Comparison of ENCODE assay signal across 16 cellular contexts in genomic region chr1:204087893-204088528, GRCh38. TPM values are rescaled to one million over a fixed set of nuclear protein-coding genes. Genes with fewer than 3 reads are reported as not detected.
A peak's percentile ranks its signal among the peaks of the same experiment; 100 is the strongest.
DNase-seq lines count a peak whose midpoint lies in the region; TF ChIP-seq lines count a peak whose summit lies in the region.
"Had no signal": no experiment of that assay in that cellular context is flagged by ENCODE, and none has a peak within 500 bp of the region (broad histone marks: within the 10 kb centered on the region; RNA-seq: fewer than 3 reads in every experiment).

No MANE protein-coding gene starts in this region.

- peak overlapping the region; percentile 50 for H3K4me3 ChIP-seq in coronary artery
- H3K4me3 ChIP-seq in subcutaneous abdominal adipose tissue (ENCODE audit: low read depth in 1 of 5, low read length in 5 of 5) = peak overlapping the region in 3 of 5 donors; percentile 1 to 19 (median 6)
- no peak overlapping the region for H3K4me3 ChIP-seq in BE2C (ENCODE audit: low read depth, low read length)
- H3K4me3 ChIP-seq: SJSA1 had no signal

- no peaks in the 10 kb centered on the region for H3K27me3 Mint-ChIP-seq in glutamatergic neuron (ENCODE audit: unreplicated experiment)
- H3K27me3 Mint-ChIP-seq: IgD-negative memory B cell had no signal

- no peak overlapping the region for H3K27ac Mint-ChIP-seq in glutamatergic neuron (ENCODE audit: unreplicated experiment)
- H3K27ac Mint-ChIP-seq: CD8-positive, alpha-beta T cell; IgD-negative memory B cell had no signal

- no peak overlapping the region for H3K4me3 Mint-ChIP-seq in glutamatergic neuron (ENCODE audit: unreplicated experiment)
- H3K4me3 Mint-ChIP-seq: CD8-positive, alpha-beta T cell; IgD-negative memory B cell; naive thymus-derived CD4-positive, alpha-beta T cell had no signal

- DNase-seq in NCI-H1092 treated with DMSO at 0.1 percent for 48 hours (lab: John Stamatoyannopoulos, UW) (peak; percentile 38), coronary artery (ENCODE audit: low spot score) (no peak), midbrain (lab: John Stamatoyannopoulos, UW) (peak; percentile 43), BE2C (no peak), glutamatergic neuron (no peak)
- no peak for DNase-seq in activated CD8-positive, alpha-beta memory T cell treated with anti-CD3 and anti-CD28 coated beads for 24 hours
- DNase-seq in activated CD4-positive, CD25-positive, alpha-beta regulatory T cell (lab: John Stamatoyannopoulos, UW) = no peak
- DNase-seq: activated CD4-positive, alpha-beta T cell treated with anti-CD3 and anti-CD28 coated beads, Interleukin-2, amount 50 U/mL, for 4 hours; CD8-positive, alpha-beta T cell; hippocampal formation; naive thymus-derived CD4-positive, alpha-beta T cell; stimulated activated CD4-positive, alpha-beta T cell treated with anti-CD3 and anti-CD28 coated beads, Interleukin-2, amount 100 ng/mL, for 24 hours had no signal

- peaks cover 7% of the 10 kb centered on the region for H3K4me1 Mint-ChIP-seq in glutamatergic neuron (ENCODE audit: low read depth, unreplicated experiment)
- H3K4me1 Mint-ChIP-seq: IgD-negative memory B cell had no signal

- H3K9me3 ChIP-seq in subcutaneous abdominal adipose tissue (ENCODE audit: control insufficient read depth in 5 of 5, low read length in 5 of 5) = no peaks in the 10 kb centered on the region
- no peaks in the 10 kb centered on the region for H3K9me3 ChIP-seq in BE2C
- H3K9me3 ChIP-seq: SJSA1 had no signal

- H3K9me3 Mint-ChIP-seq in glutamatergic neuron (ENCODE audit: unreplicated experiment) = peaks cover 5% of the 10 kb centered on the region
- H3K9me3 Mint-ChIP-seq: activated naive CD4-positive, alpha-beta T cell treated with anti-CD3 and anti-CD28 coated beads, Interleukin-2, amount 50 U/mL, for 72 hours; CD8-positive, alpha-beta T cell; IgD-negative memory B cell; naive thymus-derived CD4-positive, alpha-beta T cell had no signal

- H3K9ac ChIP-seq in subcutaneous abdominal adipose tissue (ENCODE audit: low read length in 5 of 5) = peak overlapping the region in 3 of 5 donors; percentile 4 to 54 (median 40)

- H3K36me3 ChIP-seq in subcutaneous abdominal adipose tissue (ENCODE audit: control insufficient read depth in 5 of 5, insufficient read depth in 5 of 5, low read length in 5 of 5) = no peaks in the 10 kb centered on the region
- no peaks in the 10 kb centered on the region for H3K36me3 ChIP-seq in BE2C
- H3K36me3 ChIP-seq: SJSA1 had no signal

- no peaks in the 10 kb centered on the region for H3K36me3 Mint-ChIP-seq in glutamatergic neuron (ENCODE audit: unreplicated experiment)
- H3K36me3 Mint-ChIP-seq: activated naive CD4-positive, alpha-beta T cell treated with anti-CD3 and anti-CD28 coated beads, Interleukin-2, amount 50 U/mL, for 72 hours; CD8-positive, alpha-beta T cell; IgD-negative memory B cell; naive thymus-derived CD4-positive, alpha-beta T cell had no signal

- peaks cover 24 to 78% (median 48%) of the 10 kb centered on the region in 5 donors for H3K4me1 ChIP-seq in subcutaneous abdominal adipose tissue (ENCODE audit: control insufficient read depth in 5 of 5, insufficient read depth in 5 of 5, low read length in 5 of 5)
- no peaks in the 10 kb centered on the region for H3K4me1 ChIP-seq in BE2C

- TF ChIP-seq CTCF in coronary artery (IDR thresholded peaks at IDR 0.05) (no peak), BE2C (IDR thresholded peaks at IDR 0.05; ENCODE audit: low read depth, low read length) (no peak), glutamatergic neuron (IDR thresholded peaks at IDR 0.05; ENCODE audit: partially characterized antibody, unreplicated experiment) (no peak)

- H3K27me3 ChIP-seq in subcutaneous abdominal adipose tissue (ENCODE audit: control insufficient read depth in 5 of 5, insufficient read depth in 4 of 5, low read length in 5 of 5) (no peaks in the 10 kb centered on the region), BE2C (no peaks in the 10 kb centered on the region)
- H3K27me3 ChIP-seq: SJSA1 had no signal

- H3K27ac ChIP-seq in coronary artery = peak overlapping the region; percentile 47 to 83
- H3K27ac ChIP-seq in subcutaneous abdominal adipose tissue (ENCODE audit: low read depth, low read length) = peak overlapping the region; percentile 81
- H3K27ac ChIP-seq: SJSA1 had no signal

RNA-seq across cellular contexts. Expression of gene SOX13, which starts 15.1 kb away (rescaled TPM):
- 0.22 TPM for polyA plus RNA-seq in BE2C (2012; ENCODE audit: insufficient read depth, insufficient read length, low read depth)
- total RNA-seq in glutamatergic neuron (ENCODE audit: unreplicated experiment) = 2.2 TPM
- polyA plus RNA-seq: naive thymus-derived CD4-positive, alpha-beta T cell had no signal

Comparison
In these comparisons a context has a peak if more than half of its experiments do, and no peak if none do; other contexts are left out.
1. DNase-seq: peak in NCI-H1092 treated with DMSO at 0.1 percent for 48 hours (single experiment) and midbrain (single experiment); none in coronary artery (single experiment), activated CD8-positive, alpha-beta memory T cell treated with anti-CD3 and anti-CD28 coated beads for 24 hours (single experiment), BE2C (single experiment), glutamatergic neuron (single experiment) and activated CD4-positive, CD25-positive, alpha-beta regulatory T cell (0 of 4).